In the genomic region with DNA sequence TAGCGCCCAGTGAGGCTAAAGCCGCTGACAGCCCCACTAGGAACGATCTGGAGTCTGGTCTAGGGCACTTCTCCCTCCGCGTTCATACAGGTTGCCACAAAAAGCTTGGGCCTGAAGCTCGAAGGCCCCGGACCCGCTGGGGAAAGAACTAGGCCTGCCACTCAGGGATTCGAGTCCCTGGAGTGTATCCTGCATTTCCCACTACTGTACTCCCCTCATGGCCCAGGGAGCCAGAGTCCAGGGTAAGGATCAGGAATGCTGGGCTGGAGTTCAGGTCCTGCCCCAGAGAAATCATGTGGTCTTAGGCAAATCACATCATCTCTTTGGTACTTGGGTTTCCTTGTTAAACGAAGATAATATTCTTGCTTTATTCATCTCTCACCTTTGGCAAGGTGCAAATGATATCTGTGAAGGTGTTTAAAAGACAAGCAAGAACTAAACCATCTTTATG, we compare ENCODE assay signal across 2 cellular contexts.
A peak's percentile ranks its signal among the peaks of the same experiment; 100 is the strongest.
TF ChIP-seq lines count a peak whose summit lies in the region.

No MANE protein-coding gene starts in this region.

TF ChIP-seq in A549, 52 proteins besides CTCF, POLR2A, EP300 and RAD21 (continued from another document):
- TF ChIP-seq, protein P1, sequence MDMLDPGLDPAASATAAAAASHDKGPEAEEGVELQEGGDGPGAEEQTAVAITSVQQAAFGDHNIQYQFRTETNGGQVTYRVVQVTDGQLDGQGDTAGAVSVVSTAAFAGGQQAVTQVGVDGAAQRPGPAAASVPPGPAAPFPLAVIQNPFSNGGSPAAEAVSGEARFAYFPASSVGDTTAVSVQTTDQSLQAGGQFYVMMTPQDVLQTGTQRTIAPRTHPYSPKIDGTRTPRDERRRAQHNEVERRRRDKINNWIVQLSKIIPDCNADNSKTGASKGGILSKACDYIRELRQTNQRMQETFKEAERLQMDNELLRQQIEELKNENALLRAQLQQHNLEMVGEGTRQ (IDR thresholded peaks at IDR 0.05): no peak

TF ChIP-seq in liver, 16 proteins besides CTCF, POLR2A, EP300 and RAD21 (continued from another document):
- TF ChIP-seq GABPA (IDR thresholded peaks at IDR 0.05 in 1 of 2, conservative IDR thresholded peaks at IDR 0.05 in 1 of 2) (no peak), RXRA (IDR thresholded peaks at IDR 0.05) (peak; percentile 39 to 76), FOXA2 (IDR thresholded peaks at IDR 0.05) (no peak), YY1 (IDR thresholded peaks at IDR 0.05) (no peak), NR2F2 (IDR thresholded peaks at IDR 0.05) (peak; percentile 48)
- TF ChIP-seq, protein P2, sequence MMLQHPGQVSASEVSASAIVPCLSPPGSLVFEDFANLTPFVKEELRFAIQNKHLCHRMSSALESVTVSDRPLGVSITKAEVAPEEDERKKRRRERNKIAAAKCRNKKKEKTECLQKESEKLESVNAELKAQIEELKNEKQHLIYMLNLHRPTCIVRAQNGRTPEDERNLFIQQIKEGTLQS (IDR thresholded peaks at IDR 0.05): no peak
- TF ChIP-seq, protein P3, sequence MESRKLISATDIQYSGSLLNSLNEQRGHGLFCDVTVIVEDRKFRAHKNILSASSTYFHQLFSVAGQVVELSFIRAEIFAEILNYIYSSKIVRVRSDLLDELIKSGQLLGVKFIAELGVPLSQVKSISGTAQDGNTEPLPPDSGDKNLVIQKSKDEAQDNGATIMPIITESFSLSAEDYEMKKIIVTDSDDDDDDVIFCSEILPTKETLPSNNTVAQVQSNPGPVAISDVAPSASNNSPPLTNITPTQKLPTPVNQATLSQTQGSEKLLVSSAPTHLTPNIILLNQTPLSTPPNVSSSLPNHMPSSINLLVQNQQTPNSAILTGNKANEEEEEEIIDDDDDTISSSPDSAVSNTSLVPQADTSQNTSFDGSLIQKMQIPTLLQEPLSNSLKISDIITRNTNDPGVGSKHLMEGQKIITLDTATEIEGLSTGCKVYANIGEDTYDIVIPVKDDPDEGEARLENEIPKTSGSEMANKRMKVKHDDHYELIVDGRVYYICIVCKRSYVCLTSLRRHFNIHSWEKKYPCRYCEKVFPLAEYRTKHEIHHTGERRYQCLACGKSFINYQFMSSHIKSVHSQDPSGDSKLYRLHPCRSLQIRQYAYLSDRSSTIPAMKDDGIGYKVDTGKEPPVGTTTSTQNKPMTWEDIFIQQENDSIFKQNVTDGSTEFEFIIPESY (IDR thresholded peaks at IDR 0.05): no peak
TF ChIP-seq in liver: peak in this region for 9.
